17 cellular contexts compared by ENCODE assay signal in genomic region chr6:145267076-145267867, GRCh38.
DNase-seq lines count a peak whose midpoint lies in the region; ATAC-seq and TF ChIP-seq lines count a peak whose summit lies in the region.
"Had no signal": no experiment of that assay in that cellular context is flagged by ENCODE, and none has a peak within 500 bp of the region (broad histone marks: within the 10 kb centered on the region; RNA-seq: fewer than 3 reads in every experiment).

No MANE protein-coding gene starts in this region.

- TF ChIP-seq POLR2A in erythroblast (IDR thresholded peaks at IDR 0.05; ENCODE audit: low read length) = no peak

- H3K9me3 ChIP-seq in Karpas-422 (ENCODE audit: low read length) = no peaks in the 10 kb centered on the region
- H3K9me3 ChIP-seq in parathyroid adenoma (ENCODE audit: control insufficient read depth, low read length) = no peaks in the 10 kb centered on the region

- DNase-seq in COLO668 (lab: John Stamatoyannopoulos, UW; ENCODE audit: unreplicated experiment) = peak; percentile 32
- peak; percentile 27 for DNase-seq in Karpas-422
- peak; percentile 28 for DNase-seq in fibroblast of gingiva (ENCODE audit: low read depth)
- no peak for DNase-seq in GM20000 (ENCODE audit: low spot score)
- no peak for DNase-seq in hepatic stellate cell (ENCODE audit: low spot score)
- no peak for DNase-seq in erythroblast (lab: John Stamatoyannopoulos, UW)
- DNase-seq: activated naive CD8-positive, alpha-beta T cell treated with anti-CD3 and anti-CD28 coated beads for 36 hours; CD4-positive, CD25-positive, alpha-beta regulatory T cell; DND-41; effector memory CD8-positive, alpha-beta T cell; glutamatergic neuron; left ventricle myocardium superior; MM.1S; NCI-H187 treated with DMSO at 0.1 percent for 48 hours had no signal

- H3K4me2 ChIP-seq in Karpas-422 (ENCODE audit: low read depth, low read length, poor library complexity, severe bottlenecking) (no peak overlapping the region), parathyroid adenoma (ENCODE audit: low read length) (peak overlapping the region; percentile 34)

- H2AFZ ChIP-seq in Karpas-422 (ENCODE audit: low read length) (no peak overlapping the region), parathyroid adenoma (peak overlapping the region; percentile 63)

- H3K4me3 ChIP-seq in Karpas-422 (ENCODE audit: low read length) = no peak overlapping the region
- no peak overlapping the region for H3K4me3 ChIP-seq in parathyroid adenoma (ENCODE audit: low read depth, low read length)

- no peak for ATAC-seq in HG03565 (IDR thresholded peaks at IDR 0.05; ENCODE audit: unreplicated experiment)
- ATAC-seq: activated T-helper 17 cell treated with anti-CD3 and anti-CD28 coated beads, Interleukin-2, amount 50 U/mL, for 72 hours; effector memory CD8-positive, alpha-beta T cell; left ventricle myocardium superior had no signal

- no peaks in the 10 kb centered on the region for H3K36me3 ChIP-seq in Karpas-422 (ENCODE audit: insufficient read depth, low read length)
- H3K36me3 ChIP-seq in parathyroid adenoma (ENCODE audit: control insufficient read depth, insufficient read depth, low read length) = no peaks in the 10 kb centered on the region

- H4K20me1 ChIP-seq in Karpas-422 (ENCODE audit: insufficient read depth, low read depth, low read length) = no peaks in the 10 kb centered on the region

- H3K4me1 ChIP-seq in Karpas-422 (ENCODE audit: low read length) (no peaks in the 10 kb centered on the region), parathyroid adenoma (peaks cover 68% of the 10 kb centered on the region)

- H3K27me3 ChIP-seq in Karpas-422 (ENCODE audit: low read length) (no peaks in the 10 kb centered on the region; the same call in 1 of the 2 replicates), parathyroid adenoma (ENCODE audit: control insufficient read depth, insufficient read depth, low read length) (no peaks in the 10 kb centered on the region)

- H3K9ac ChIP-seq in Karpas-422 (ENCODE audit: low read length) (no peak overlapping the region), parathyroid adenoma (no peak overlapping the region)

- H3K79me2 ChIP-seq in Karpas-422 (ENCODE audit: low read length) (no peaks in the 10 kb centered on the region), parathyroid adenoma (no peaks in the 10 kb centered on the region)

- TF ChIP-seq CTCF in parathyroid adenoma (IDR thresholded peaks at IDR 0.05) = no peak
- TF ChIP-seq CTCF in GM20000 (IDR thresholded peaks at IDR 0.05; ENCODE audit: extremely low read depth, missing control alignments) = no peak

- no peaks in the 10 kb centered on the region for H3K9me2 ChIP-seq in Karpas-422 (replicated peaks; ENCODE audit: insufficient read depth, low read length)

- no peak overlapping the region for H3K27ac ChIP-seq in Karpas-422 (ENCODE audit: low read length)
- H3K27ac ChIP-seq in parathyroid adenoma = peak overlapping the region; percentile 94

Comparison
In these comparisons a context has a peak if more than half of its experiments do, and no peak if none do; other contexts are left out.
1. DNase-seq: peak in COLO668 (single experiment), Karpas-422 (single experiment) and fibroblast of gingiva (single experiment); none in GM20000 (single experiment), hepatic stellate cell (single experiment) and erythroblast (0 of 2).